14 cellular contexts compared by ENCODE assay signal in genomic region chr15:89321521-89322410, GRCh38. TPM values are rescaled to one million over a fixed set of nuclear protein-coding genes. Genes with fewer than 3 reads are reported as not detected.
DNase-seq lines count a peak whose midpoint lies in the region; ATAC-seq, FAIRE-seq and TF ChIP-seq lines count a peak whose summit lies in the region.
"Had no signal": no experiment of that assay in that cellular context is flagged by ENCODE, and none has a peak within 500 bp of the region (broad histone marks: within the 10 kb centered on the region; RNA-seq: fewer than 3 reads in every experiment).

No MANE protein-coding gene starts in this region.

- DNase-seq in activated CD8-positive, alpha-beta memory T cell treated with anti-CD3 and anti-CD28 coated beads, Interleukin-2, amount 10 ng/mL, durations not matched to agents 7 days and 5 days, result no peak
- DNase-seq in activated CD8-positive, alpha-beta memory T cell treated with anti-CD3 and anti-CD28 coated beads for 24 hours, result no peak
- DNase-seq in cardiac fibroblast (ENCODE audit: low read depth in 2 of 2) (no peak), pancreas (no peak), SHP77 treated with DMSO at 0.1 percent for 48 hours (lab: John Stamatoyannopoulos, UW) (no peak), GM03348 (ENCODE audit: low spot score) (no peak), mesothelial cell of epicardium (ENCODE audit: low spot score in 2 of 2, unreplicated experiment in 2 of 2) (no peak)
- DNase-seq: activated effector memory CD4-positive, alpha-beta T cell treated with Interleukin-2 at 50 U/mL for 16 hours; left cardiac atrium had no signal

- FAIRE-seq in pancreas (lab: Jason Lieb, UNC), result no peak
- FAIRE-seq: A204.1 had no signal

- TF ChIP-seq CTCF in Loucy (conservative IDR thresholded peaks at IDR 0.05; ENCODE audit: low read length), result 0 out of 2 replicates have a peak, but pooled peaks have one; percentile 32
- peak; percentile 15 for TF ChIP-seq CTCF in cardiac fibroblast (IDR thresholded peaks at IDR 0.05; ENCODE audit: low read depth, low read length)
- TF ChIP-seq CTCF in pancreas (IDR thresholded peaks at IDR 0.05), result no peak
- TF ChIP-seq CTCF in mesothelial cell of epicardium (IDR thresholded peaks at IDR 0.05; ENCODE audit: unreplicated experiment), result no peak

- H2AFZ ChIP-seq in Loucy (ENCODE audit: low read length), result no peak overlapping the region

- no peak overlapping the region for H3K4me3 ChIP-seq in Loucy (ENCODE audit: low read length, poor library complexity, severe bottlenecking)
- H3K4me3 ChIP-seq in cardiac fibroblast (replicated peaks in 1 of 2; ENCODE audit: low read depth in 2 of 2, low read length in 2 of 2), result no peak overlapping the region
- no peak overlapping the region for H3K4me3 ChIP-seq in pancreas
- H3K4me3 ChIP-seq: cardiac muscle cell, tibial nerve had no signal

- H3K4me3 Mint-ChIP-seq in activated CD8-positive, alpha-beta memory T cell treated with anti-CD3 and anti-CD28 coated beads, Interleukin-2, amount 10 ng/mL, durations not matched to agents 7 days and 5 days, result no peak overlapping the region
- no peak overlapping the region for H3K4me3 Mint-ChIP-seq in mesothelial cell of epicardium
- H3K4me3 Mint-ChIP-seq: IgD-negative memory B cell had no signal

- H3K36me3 Mint-ChIP-seq in activated CD8-positive, alpha-beta memory T cell treated with anti-CD3 and anti-CD28 coated beads, Interleukin-2, amount 10 ng/mL, durations not matched to agents 7 days and 5 days, result peaks cover 71% of the 10 kb centered on the region
- H3K36me3 Mint-ChIP-seq in mesothelial cell of epicardium, result peaks cover 44% of the 10 kb centered on the region
- H3K36me3 Mint-ChIP-seq: IgD-negative memory B cell had no signal

- H3K9me2 ChIP-seq in Loucy (replicated peaks; ENCODE audit: low read depth, low read length), result no peaks in the 10 kb centered on the region

- ATAC-seq in activated CD8-positive, alpha-beta memory T cell treated with anti-CD3 and anti-CD28 coated beads, Interleukin-2, amount 10 ng/mL, durations not matched to agents 7 days and 5 days, result no peak
- ATAC-seq in pancreas, result peak in 3 of 4 donors; percentile 11 to 43 (median 20)

- H3K27me3 Mint-ChIP-seq in activated CD8-positive, alpha-beta memory T cell treated with anti-CD3 and anti-CD28 coated beads, Interleukin-2, amount 10 ng/mL, durations not matched to agents 7 days and 5 days, result no peaks in the 10 kb centered on the region
- H3K27me3 Mint-ChIP-seq in mesothelial cell of epicardium (ENCODE audit: low read depth), result no peaks in the 10 kb centered on the region
- H3K27me3 Mint-ChIP-seq: IgD-negative memory B cell had no signal

- no peaks in the 10 kb centered on the region for H3K9me3 Mint-ChIP-seq in activated CD8-positive, alpha-beta memory T cell treated with anti-CD3 and anti-CD28 coated beads, Interleukin-2, amount 10 ng/mL, durations not matched to agents 7 days and 5 days (ENCODE audit: low read depth)
- H3K9me3 Mint-ChIP-seq in mesothelial cell of epicardium, result no peaks in the 10 kb centered on the region
- H3K9me3 Mint-ChIP-seq: IgD-negative memory B cell had no signal

- H3K4me1 Mint-ChIP-seq in activated CD8-positive, alpha-beta memory T cell treated with anti-CD3 and anti-CD28 coated beads, Interleukin-2, amount 10 ng/mL, durations not matched to agents 7 days and 5 days, result peaks cover 9% of the 10 kb centered on the region
- no peaks in the 10 kb centered on the region for H3K4me1 Mint-ChIP-seq in mesothelial cell of epicardium
- H3K4me1 Mint-ChIP-seq: IgD-negative memory B cell had no signal

- peaks cover 99% of the 10 kb centered on the region; the same call in 1 of the 2 replicates for H3K36me3 ChIP-seq in Loucy (ENCODE audit: insufficient read depth, low read length)
- H3K36me3 ChIP-seq in pancreas, result peaks cover 8 to 93% (median 63%) of the 10 kb centered on the region in 3 donors

- H3K9me3 ChIP-seq in Loucy (ENCODE audit: insufficient read depth, low read depth, low read length), result no peaks in the 10 kb centered on the region
- H3K9me3 ChIP-seq in pancreas, result no peaks in the 10 kb centered on the region
- H3K9me3 ChIP-seq: tibial nerve had no signal

- H3K9ac ChIP-seq in Loucy (ENCODE audit: low read depth, low read length, poor library complexity, severe bottlenecking), result no peak overlapping the region

- no peak overlapping the region for H3K4me2 ChIP-seq in Loucy (ENCODE audit: low read depth, low read length, poor library complexity, severe bottlenecking)

- H3K27me3 ChIP-seq in Loucy (ENCODE audit: insufficient read depth, low read length, poor library complexity, severe bottlenecking) (no peaks in the 10 kb centered on the region), pancreas (no peaks in the 10 kb centered on the region)
- H3K27me3 ChIP-seq: cardiac muscle cell, tibial nerve had no signal

- peaks cover 29% of the 10 kb centered on the region; the same call in 1 of the 2 replicates for H3K79me2 ChIP-seq in Loucy (ENCODE audit: insufficient read depth, low read length)

- H3F3A ChIP-seq in Loucy (ENCODE audit: low read depth), result no peaks in the 10 kb centered on the region

- CTCF ChIA-PET in activated CD8-positive, alpha-beta memory T cell treated with anti-CD3 and anti-CD28 coated beads, Interleukin-2, amount 10 ng/mL, durations not matched to agents 7 days and 5 days (lab: Charles Lee), result no interaction called here

- peaks cover 9% of the 10 kb centered on the region for H4K20me1 ChIP-seq in Loucy (ENCODE audit: insufficient read depth, low read length, poor library complexity, severe bottlenecking)

- H3K4me1 ChIP-seq in Loucy (ENCODE audit: insufficient read depth, low read length, poor library complexity, severe bottlenecking), result no peaks in the 10 kb centered on the region
- H3K4me1 ChIP-seq in pancreas, result no peaks in the 10 kb centered on the region

- H3K27ac ChIP-seq in pancreas, result no peak overlapping the region
- H3K27ac ChIP-seq: cardiac muscle cell, tibial nerve had no signal

- H3K27ac Mint-ChIP-seq in activated CD8-positive, alpha-beta memory T cell treated with anti-CD3 and anti-CD28 coated beads, Interleukin-2, amount 10 ng/mL, durations not matched to agents 7 days and 5 days, result peak overlapping the region; percentile 21
- no peak overlapping the region for H3K27ac Mint-ChIP-seq in mesothelial cell of epicardium

- intact Hi-C loops in pancreas (cut with DNase I), result no loop called here

- WGBS in pancreas, 2 donors, result 73 to 76% methylated on average over 17 of the region's 17 CpGs

RNA-seq across cellular contexts. Expression of gene POLG, which starts 12.9 kb away (rescaled TPM):
- 100 to 1,000 TPM; 117 to 119 TPM for total RNA-seq in activated CD8-positive, alpha-beta memory T cell treated with anti-CD3 and anti-CD28 coated beads, Interleukin-2, amount 10 ng/mL, durations not matched to agents 7 days and 5 days
- total RNA-seq in pancreas (10 to 100 TPM; 19.3 to 38.1 (median 23.0) TPM), mesothelial cell of epicardium (62.6 to 71.6 TPM (median 68.2 TPM) in 3 replicates)
- 10 to 100 TPM; 48.5 to 52.0 TPM for polyA plus RNA-seq in pancreas

Comparison
In these comparisons a context has a peak if more than half of its experiments do, and no peak if none do; other contexts are left out.
1. CTCF ChIP-seq: peak in Loucy (single experiment) and cardiac fibroblast (single experiment); none in pancreas (0 of 4) and mesothelial cell of epicardium (single experiment).